ENCODE assay signal across 8 cellular contexts in the genomic region with DNA sequence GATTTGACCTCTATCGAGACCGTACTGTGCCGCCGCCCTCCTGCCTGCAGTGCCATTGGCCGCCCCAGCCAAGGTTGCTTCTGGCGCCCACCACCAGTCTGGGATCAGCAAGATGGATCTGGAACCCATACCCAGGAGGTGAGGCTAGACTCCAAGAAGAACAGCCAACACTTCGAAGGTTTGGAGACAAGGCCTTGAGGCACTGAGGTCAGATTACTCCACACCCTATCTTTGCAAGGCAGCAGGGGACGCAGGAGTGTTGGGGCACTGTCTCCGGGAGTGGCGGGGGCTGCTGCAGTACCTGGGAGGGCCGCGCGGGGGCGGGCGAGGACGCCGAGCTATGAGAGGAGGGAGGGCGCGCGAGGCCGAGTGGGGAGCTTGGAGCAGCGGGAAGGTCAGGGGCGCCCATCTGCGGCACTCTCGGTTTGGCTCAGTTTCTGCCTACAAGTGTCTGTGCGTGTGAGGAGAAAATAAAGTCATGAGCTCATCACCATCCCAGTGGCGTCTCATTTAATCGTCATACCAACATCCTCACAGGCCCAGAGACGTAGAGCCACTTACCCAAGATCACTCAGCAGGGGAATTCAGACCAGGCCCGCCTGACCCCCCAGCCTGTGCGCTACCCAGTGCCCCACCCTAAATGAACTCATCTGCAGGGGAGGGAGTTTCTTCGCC. TPM values are rescaled to one million over a fixed set of nuclear protein-coding genes. Genes with fewer than 3 reads are reported as not detected.
A peak's percentile ranks its signal among the peaks of the same experiment; 100 is the strongest.
DNase-seq lines count a peak whose midpoint lies in the region; ATAC-seq and TF ChIP-seq lines count a peak whose summit lies in the region.

No MANE protein-coding gene starts in this region.

- TF ChIP-seq CTCF in GM12864 (IDR thresholded peaks at IDR 0.05; ENCODE audit: low read depth, low read length, missing control alignments), result peak; percentile 93
- peak; percentile 97 for TF ChIP-seq CTCF in coronary artery (IDR thresholded peaks at IDR 0.05)
- peak; percentile 71 for TF ChIP-seq CTCF in lung (IDR thresholded peaks at IDR 0.05; ENCODE audit: control extremely low read depth, extremely low read depth)

- peaks cover 6% of the 10 kb centered on the region for H3K4me1 Mint-ChIP-seq in activated CD4-positive, alpha-beta T cell treated with anti-CD3 and anti-CD28 coated beads, Interleukin-2, amount 10 ng/mL, durations not matched to agents 24 days and 14 days

- DNase-seq in GM12864 (ENCODE audit: low read depth) (no peak), NCI-H2107 treated with DMSO at 0.1 percent for 48 hours (lab: John Stamatoyannopoulos, UW; ENCODE audit: unreplicated experiment) (peak; percentile 16), coronary artery (ENCODE audit: low spot score) (no peak), lung (ENCODE audit: low spot score) (peak; percentile 70)
- peak; percentile 94 for DNase-seq in activated CD4-positive, alpha-beta T cell treated with anti-CD3 and anti-CD28 coated beads, Interleukin-2, amount 10 ng/mL, durations not matched to agents 24 days and 14 days
- peak; percentile 69 to 70 for DNase-seq in stimulated activated CD8-positive, alpha-beta memory T cell treated with anti-CD3 and anti-CD28 coated beads, Interleukin-15, amount 100 ng/mL, for 48 hours (ENCODE audit: low read depth in 2 of 2)

- no peaks in the 10 kb centered on the region for H3K36me3 ChIP-seq in lung (ENCODE audit: control insufficient read depth in 2 of 2, insufficient read depth in 2 of 2, low read length in 2 of 2)

- 24 to 30% methylated on average over 21 to 32 of the region's 32 CpGs for WGBS in lung, 2 donors

- H3K27ac ChIP-seq in coronary artery (no peak overlapping the region), lung (ENCODE audit: low read depth in 1 of 2, low read length in 1 of 2) (no peak overlapping the region)

- no peak overlapping the region for H3K4me3 Mint-ChIP-seq in activated CD4-positive, alpha-beta T cell treated with anti-CD3 and anti-CD28 coated beads, Interleukin-2, amount 10 ng/mL, durations not matched to agents 24 days and 14 days

- H3K9me3 Mint-ChIP-seq in activated CD4-positive, alpha-beta T cell treated with anti-CD3 and anti-CD28 coated beads, Interleukin-2, amount 10 ng/mL, durations not matched to agents 24 days and 14 days, result no peaks in the 10 kb centered on the region

- H3K4me3 ChIP-seq in GM12864 (ENCODE audit: low read depth, low read length) (no peak overlapping the region), coronary artery (peak overlapping the region; percentile 28), lung (no peak overlapping the region)

- ATAC-seq in HG02678 (IDR thresholded peaks at IDR 0.05; ENCODE audit: unreplicated experiment), result peak; percentile 80
- ATAC-seq in lung (ENCODE audit: insufficient read depth, low FRiP score), result peak; percentile 73
- no peak for ATAC-seq in HG03378 (IDR thresholded peaks at IDR 0.05; ENCODE audit: unreplicated experiment)

- H3K36me3 Mint-ChIP-seq in activated CD4-positive, alpha-beta T cell treated with anti-CD3 and anti-CD28 coated beads, Interleukin-2, amount 10 ng/mL, durations not matched to agents 24 days and 14 days (ENCODE audit: low read depth), result no peaks in the 10 kb centered on the region

- H3K4me1 ChIP-seq in lung (ENCODE audit: control insufficient read depth in 2 of 2, insufficient read depth in 2 of 2, low read length in 2 of 2), result peaks cover 0 to 4% of the 10 kb centered on the region in 2 donors

- intact Hi-C loops in activated CD4-positive, alpha-beta T cell treated with anti-CD3 and anti-CD28 coated beads, Interleukin-2, amount 10 ng/mL, durations not matched to agents 24 days and 14 days (cut with micrococcal nuclease), result no loop called here

- no peaks in the 10 kb centered on the region for H3K9me3 ChIP-seq in lung (ENCODE audit: control insufficient read depth in 2 of 2, insufficient read depth in 1 of 2, low read length in 1 of 2)

- H3K27ac Mint-ChIP-seq in activated CD4-positive, alpha-beta T cell treated with anti-CD3 and anti-CD28 coated beads, Interleukin-2, amount 10 ng/mL, durations not matched to agents 24 days and 14 days, result no peak overlapping the region

- peaks cover 27% of the 10 kb centered on the region for H3K27me3 Mint-ChIP-seq in activated CD4-positive, alpha-beta T cell treated with anti-CD3 and anti-CD28 coated beads, Interleukin-2, amount 10 ng/mL, durations not matched to agents 24 days and 14 days

- no peaks in the 10 kb centered on the region for H3K27me3 ChIP-seq in lung (ENCODE audit: control insufficient read depth, insufficient read depth)

RNA-seq across cellular contexts. Expression of gene PSD2, which starts 20.5 kb away (rescaled TPM):
- total RNA-seq in activated CD4-positive, alpha-beta T cell treated with anti-CD3 and anti-CD28 coated beads, Interleukin-2, amount 10 ng/mL, durations not matched to agents 24 days and 14 days, result not detected in 2 replicates
- total RNA-seq in lung, result under 1 TPM; 0.06 to 0.20 TPM
- under 1 TPM; 0.01 to 0.04 TPM for polyA plus RNA-seq in lung

Comparison
In these comparisons a context has a peak if more than half of its experiments do, and no peak if none do; other contexts are left out.
1. DNase-seq: peak in NCI-H2107 treated with DMSO at 0.1 percent for 48 hours (single experiment), activated CD4-positive, alpha-beta T cell treated with anti-CD3 and anti-CD28 coated beads, Interleukin-2, amount 10 ng/mL, durations not matched to agents 24 days and 14 days (single experiment), lung (single experiment) and stimulated activated CD8-positive, alpha-beta memory T cell treated with anti-CD3 and anti-CD28 coated beads, Interleukin-15, amount 100 ng/mL, for 48 hours (2 of 2); none in GM12864 (single experiment) and coronary artery (single experiment).
2. Peak in every context shown above with its lines, with median percentiles within 50 percentile points of each other: CTCF ChIP-seq.